ENCODE assay signal across 8 cellular contexts in the genomic region with DNA sequence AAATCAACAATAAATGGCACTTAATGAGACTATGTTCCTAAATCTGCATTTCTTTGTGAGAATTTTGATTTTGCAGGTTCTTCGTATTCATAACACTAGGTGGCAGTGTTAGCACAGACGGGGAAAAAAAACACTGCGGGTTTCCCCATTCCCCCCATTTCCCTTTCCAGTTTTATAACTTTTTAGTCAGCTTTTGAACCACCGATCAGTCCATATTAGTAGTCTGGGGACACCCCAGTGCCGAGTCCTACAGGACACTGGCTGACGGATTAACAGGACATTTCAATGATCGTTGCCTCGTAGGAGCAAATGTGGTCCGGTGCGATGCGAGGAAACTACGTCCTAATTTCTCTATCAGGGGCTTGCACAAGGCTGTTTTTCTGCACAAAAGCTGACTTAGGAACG.
DNase-seq lines count a peak whose midpoint lies in the region; ATAC-seq and TF ChIP-seq lines count a peak whose summit lies in the region.

No MANE protein-coding gene starts in this region.

- no peaks in the 10 kb centered on the region for H3K36me3 Mint-ChIP-seq in activated naive CD8-positive, alpha-beta T cell

- no peak for DNase-seq in AG04449 (ENCODE audit: low read depth, low spot score)
- peak; percentile 36 for DNase-seq in GM10266 (ENCODE audit: extremely low spot score)
- DNase-seq in NCI-H2227 treated with DMSO at 0.1 percent for 48 hours (lab: John Stamatoyannopoulos, UW), result peak; percentile 12
- no peak for DNase-seq in left ventricle myocardium inferior
- no peak for DNase-seq in T-helper 9 cell

- H3K9me3 ChIP-seq in left ventricle myocardium inferior (replicated peaks) (no peaks in the 10 kb centered on the region), skeletal muscle tissue (ENCODE audit: control insufficient read depth in 3 of 3, low read length in 3 of 3) (no peaks in the 10 kb centered on the region)

- H3K9me3 Mint-ChIP-seq in activated naive CD8-positive, alpha-beta T cell (ENCODE audit: low read depth), result no peaks in the 10 kb centered on the region

- H3K4me3 Mint-ChIP-seq in activated naive CD8-positive, alpha-beta T cell, result peak overlapping the region; percentile 57

- no peak for ATAC-seq in GM19035 (IDR thresholded peaks at IDR 0.05; ENCODE audit: unreplicated experiment)

- peak overlapping the region; percentile 6; the same call in 1 of the 2 replicates for H3K4me3 ChIP-seq in AG04449 (ENCODE audit: low read depth, low read length)
- H3K4me3 ChIP-seq in left ventricle myocardium inferior, result peak overlapping the region; percentile 57
- peak overlapping the region; percentile 59 to 70 (median 63) for H3K4me3 ChIP-seq in skeletal muscle tissue (ENCODE audit: low read length in 3 of 3)

- POLR2A ChIA-PET in AG04449 (lab: Yijun Ruan, JAX), result no interaction called here

- CTCF ChIA-PET in AG04449 (lab: Yijun Ruan, JAX), result interaction anchor here (0.8 to 4.0 kb wide), 26 partner anchors 10 to 1458 kb away, joined by 3 to 89 read pairs (median 4); no protein-coding TSS in a partner anchor

- no peaks in the 10 kb centered on the region for H3K4me1 ChIP-seq in left ventricle myocardium inferior
- H3K4me1 ChIP-seq in skeletal muscle tissue (ENCODE audit: control insufficient read depth in 3 of 3, insufficient read depth in 3 of 3, low read length in 3 of 3), result no peaks in the 10 kb centered on the region

- H3K27me3 ChIP-seq in left ventricle myocardium inferior (ENCODE audit: low read depth) (no peaks in the 10 kb centered on the region), skeletal muscle tissue (ENCODE audit: control insufficient read depth in 3 of 3, insufficient read depth in 3 of 3, low read length in 3 of 3) (no peaks in the 10 kb centered on the region)

- H3K27ac Mint-ChIP-seq in activated naive CD8-positive, alpha-beta T cell, result no peak overlapping the region

- TF ChIP-seq CTCF in AG04449 (IDR thresholded peaks at IDR 0.05; ENCODE audit: insufficient read depth, low read length, missing control alignments) (peak; percentile 36), GM10266 (IDR thresholded peaks at IDR 0.05; ENCODE audit: control insufficient read depth, insufficient read depth, low read depth, missing control alignments) (peak; percentile 62), left ventricle myocardium inferior (IDR thresholded peaks at IDR 0.05; ENCODE audit: borderline replicate concordance) (peak; percentile 82)

- intact Hi-C loops in left ventricle myocardium inferior (cut with micrococcal nuclease), result loop anchor here (5.0 kb wide), 1 partner anchor 1032 kb away; no protein-coding TSS in a partner anchor

- H3K9ac ChIP-seq in skeletal muscle tissue (ENCODE audit: low read depth in 1 of 3, low read length in 3 of 3), result peak overlapping the region; percentile 1 to 65 (median 18)

- H3K27me3 Mint-ChIP-seq in activated naive CD8-positive, alpha-beta T cell, result peaks cover 3% of the 10 kb centered on the region

- H3K36me3 ChIP-seq in left ventricle myocardium inferior (no peaks in the 10 kb centered on the region), skeletal muscle tissue (ENCODE audit: control insufficient read depth in 3 of 3, insufficient read depth in 3 of 3, low read length in 3 of 3) (no peaks in the 10 kb centered on the region)

- H3K27ac ChIP-seq in left ventricle myocardium inferior (replicated peaks) (no peak overlapping the region), skeletal muscle tissue (ENCODE audit: low read depth, low read length) (no peak overlapping the region)

- H3K4me1 Mint-ChIP-seq in activated naive CD8-positive, alpha-beta T cell (ENCODE audit: low read depth), result peaks cover 9% of the 10 kb centered on the region

Comparison
In these comparisons a context has a peak if more than half of its experiments do, and no peak if none do; other contexts are left out.
1. DNase-seq: peak in GM10266 (single experiment) and NCI-H2227 treated with DMSO at 0.1 percent for 48 hours (single experiment); none in AG04449 (single experiment), left ventricle myocardium inferior (single experiment) and T-helper 9 cell (single experiment).
2. H3K4me3 ChIP-seq: peak in every context shown above with its lines; median percentile 63 in skeletal muscle tissue; 57 in left ventricle myocardium inferior; 6 in AG04449.
3. Peak in every context shown above with its lines, with median percentiles within 50 percentile points of each other: CTCF ChIP-seq.